Comparison of ENCODE assay signal across 7 cellular contexts in the genomic region with DNA sequence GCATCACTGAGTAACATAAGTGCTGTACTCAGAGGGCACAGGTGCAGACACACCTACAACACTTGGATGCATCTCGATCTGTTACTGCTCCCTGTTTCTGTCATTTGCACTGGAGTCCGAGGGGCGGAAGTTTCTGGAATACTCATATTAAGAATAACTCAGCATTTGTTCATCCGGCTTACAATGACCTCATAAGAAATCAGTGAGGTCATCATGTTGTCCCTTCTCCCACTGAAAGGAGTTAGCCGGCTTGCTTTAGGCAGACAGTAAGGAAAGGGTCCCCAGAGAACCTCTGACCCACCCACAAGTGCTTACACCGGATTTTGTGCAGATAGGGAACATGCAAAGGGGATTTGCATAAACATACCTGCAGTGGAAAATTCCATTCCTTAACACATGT.
"Had no signal": no experiment of that assay in that cellular context is flagged by ENCODE, and none has a peak within 500 bp of the region (broad histone marks: within the 10 kb centered on the region; RNA-seq: fewer than 3 reads in every experiment).

No MANE protein-coding gene starts in this region.

- ATAC-seq: K562 had no signal

- DNase-seq: IMR-90, KBM-7, KG1 had no signal

- H3K36me3 Mint-ChIP-seq: IgD-negative memory B cell had no signal

- H3K4me3 ChIP-seq: K562 had no signal

- H3K27ac ChIP-seq: HL-60 had no signal

- H3K4me1 Mint-ChIP-seq: IgD-negative memory B cell had no signal

- H3K4me3 Mint-ChIP-seq: IgD-negative memory B cell had no signal

- H3K27ac Mint-ChIP-seq: IgD-negative memory B cell had no signal

- FAIRE-seq: HTR-8/SVneo, K562 had no signal
